In the genomic region with DNA sequence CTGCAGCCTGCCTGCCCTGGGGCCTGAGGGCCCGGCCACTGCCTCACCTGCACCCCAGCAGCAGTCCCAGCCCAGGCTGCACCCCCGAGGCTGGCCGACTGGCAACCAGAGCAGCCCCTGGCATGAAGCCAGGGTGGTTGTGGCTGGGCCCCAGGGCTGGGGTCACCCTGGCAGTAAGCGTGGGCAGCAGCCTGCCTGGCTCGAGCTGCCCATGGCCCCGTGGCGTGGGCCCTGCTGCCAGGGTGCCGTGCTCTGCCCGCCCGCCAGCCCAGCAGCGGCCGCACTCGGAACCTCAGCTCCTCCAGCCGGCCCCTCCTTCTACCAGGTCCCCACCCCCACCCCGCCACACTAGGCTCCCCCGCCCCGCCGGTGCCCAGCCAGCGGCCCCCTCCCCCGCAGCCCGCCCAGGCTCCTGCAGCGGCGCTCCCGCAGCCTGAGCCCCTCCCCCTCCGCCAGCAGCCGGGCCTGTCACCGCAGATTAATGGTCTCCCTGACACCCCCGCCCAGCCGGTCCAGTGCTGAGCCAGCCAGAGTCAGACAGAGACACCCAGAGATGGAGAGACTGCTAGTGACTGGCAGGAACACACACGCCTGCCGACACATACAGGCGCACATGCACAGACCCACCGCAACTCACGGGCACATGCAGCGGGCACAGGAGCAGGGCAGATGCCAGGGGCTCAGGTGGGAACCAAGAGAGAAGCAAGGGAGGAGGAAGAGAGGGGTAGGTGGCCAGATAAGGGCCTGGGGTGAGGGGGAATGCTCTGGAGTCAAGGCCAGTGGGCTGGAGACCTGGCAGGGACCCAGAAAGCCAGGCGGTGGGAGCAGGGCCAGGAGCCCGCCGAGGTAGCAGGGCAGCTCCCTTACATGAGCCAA, we compare ENCODE assay signal across 10 cellular contexts. TPM values are rescaled to one million over a fixed set of nuclear protein-coding genes. Genes with fewer than 3 reads are reported as not detected.
DNase-seq lines count a peak whose midpoint lies in the region; ATAC-seq and TF ChIP-seq lines count a peak whose summit lies in the region.
"Had no signal": no experiment of that assay in that cellular context is flagged by ENCODE, and none has a peak within 500 bp of the region (broad histone marks: within the 10 kb centered on the region; RNA-seq: fewer than 3 reads in every experiment).

No MANE protein-coding gene starts in this region.

- peak overlapping the region; percentile 51 to 72 (median 61) for H3K4me3 Mint-ChIP-seq in brain
- H3K4me3 Mint-ChIP-seq in activated naive CD8-positive, alpha-beta T cell treated with anti-CD3 and anti-CD28 coated beads, Interleukin-2, amount 50 U/mL, for 24 hours = no peak overlapping the region

- no peak overlapping the region for H3K9ac ChIP-seq in mesendoderm (ENCODE audit: low read length)

- no peaks in the 10 kb centered on the region for H3K79me2 ChIP-seq in mesendoderm (ENCODE audit: control insufficient read depth, insufficient read depth, low read length)

- H2AK5ac ChIP-seq in mesendoderm (ENCODE audit: low read length) = no peak overlapping the region

- no peak overlapping the region for H4K5ac ChIP-seq in mesendoderm (ENCODE audit: low read length)

- H3K27ac ChIP-seq in mesendoderm (ENCODE audit: low read depth, low read length) (no peak overlapping the region), tibial artery (no peak overlapping the region)

- peak overlapping the region; percentile 67 for H3K56ac ChIP-seq in mesendoderm (ENCODE audit: low read length)

- no peaks in the 10 kb centered on the region for H3K79me1 ChIP-seq in mesendoderm (ENCODE audit: low read length)

- H4K8ac ChIP-seq in mesendoderm (ENCODE audit: low read depth, low read length) = no peak overlapping the region

- ATAC-seq in activated naive CD8-positive, alpha-beta T cell treated with anti-CD3 and anti-CD28 coated beads, Interleukin-2, amount 50 U/mL, for 24 hours = no peak
- ATAC-seq: left lobe of liver had no signal

- H3K4me1 Mint-ChIP-seq in brain = peaks cover 26% of the 10 kb centered on the region
- peaks cover 8% of the 10 kb centered on the region for H3K4me1 Mint-ChIP-seq in activated naive CD8-positive, alpha-beta T cell treated with anti-CD3 and anti-CD28 coated beads, Interleukin-2, amount 50 U/mL, for 24 hours

- intact Hi-C loops in tibial artery (cut with DNase I; ENCODE audit: low total_unique reads) = no loop called here

- DNase-seq in NCI-H2171 (lab: John Stamatoyannopoulos, UW) (peak; percentile 35), mesendoderm (peak; percentile 49), tibial artery (no peak), Ammon's horn (ENCODE audit: low spot score) (no peak), NCI-H2196 (lab: John Stamatoyannopoulos, UW; ENCODE audit: unreplicated experiment) (no peak), NCI-H774 (lab: John Stamatoyannopoulos, UW) (no peak)
- no peak for DNase-seq in activated naive CD8-positive, alpha-beta T cell treated with anti-CD3 and anti-CD28 coated beads, Interleukin-2, amount 50 U/mL, for 24 hours
- DNase-seq: stimulated activated CD4-positive, alpha-beta T cell treated with anti-CD3 and anti-CD28 coated beads, Interleukin-2, amount 100 ng/mL, for 48 hours had no signal

- no peaks in the 10 kb centered on the region for H3K9me3 ChIP-seq in tibial artery

- no peak overlapping the region for H3K23ac ChIP-seq in mesendoderm (ENCODE audit: low read length)

- no peak overlapping the region for H2BK15ac ChIP-seq in mesendoderm (replicated peaks; ENCODE audit: low read depth)

- H3K36me3 ChIP-seq in mesendoderm (ENCODE audit: control insufficient read depth, insufficient read depth, low read length) (no peaks in the 10 kb centered on the region), tibial artery (no peaks in the 10 kb centered on the region)

- H3K4me3 ChIP-seq in mesendoderm (ENCODE audit: low read length) (no peak overlapping the region), tibial artery (peak overlapping the region; percentile 13 to 45)

- no peak overlapping the region for H2BK120ac ChIP-seq in mesendoderm (ENCODE audit: low read depth, low read length)

- no peak overlapping the region for H2BK5ac ChIP-seq in mesendoderm (ENCODE audit: low read length)

- peak overlapping the region; percentile 81 to 98 (median 89) for H3K27ac Mint-ChIP-seq in brain
- no peak overlapping the region for H3K27ac Mint-ChIP-seq in activated naive CD8-positive, alpha-beta T cell treated with anti-CD3 and anti-CD28 coated beads, Interleukin-2, amount 50 U/mL, for 24 hours

- WGBS in mesendoderm (ENCODE audit: extremely low coverage, insufficient coverage, low lambda C conversion rate) = no CpG with 5 or more reads among the region's 38 CpGs

- no peak overlapping the region for H3K4ac ChIP-seq in mesendoderm (ENCODE audit: low read depth, low read length)

- no peak overlapping the region for H3K4me2 ChIP-seq in mesendoderm (ENCODE audit: low read length)

- H3K27me3 Mint-ChIP-seq in brain = peaks cover 3% of the 10 kb centered on the region
- H3K27me3 Mint-ChIP-seq in activated naive CD8-positive, alpha-beta T cell treated with anti-CD3 and anti-CD28 coated beads, Interleukin-2, amount 50 U/mL, for 24 hours = peaks cover 36% of the 10 kb centered on the region

- H3K4me1 ChIP-seq in mesendoderm (ENCODE audit: control insufficient read depth, low read depth, low read length) = peaks cover 2% of the 10 kb centered on the region
- peaks cover 0 to 20% (median 18%) of the 10 kb centered on the region in 4 donors for H3K4me1 ChIP-seq in tibial artery

- no peak for TF ChIP-seq CTCF in brain (conservative IDR thresholded peaks at IDR 0.05)
- no peak for TF ChIP-seq CTCF in tibial artery (IDR thresholded peaks at IDR 0.05)

- H3K9me3 Mint-ChIP-seq in brain = peaks cover 0 to 3% (median 0%) of the 10 kb centered on the region in 5 experiments
- no peaks in the 10 kb centered on the region for H3K9me3 Mint-ChIP-seq in activated naive CD8-positive, alpha-beta T cell treated with anti-CD3 and anti-CD28 coated beads, Interleukin-2, amount 50 U/mL, for 24 hours

- peaks cover 23% of the 10 kb centered on the region for H3K36me3 Mint-ChIP-seq in brain
- no peaks in the 10 kb centered on the region for H3K36me3 Mint-ChIP-seq in activated naive CD8-positive, alpha-beta T cell treated with anti-CD3 and anti-CD28 coated beads, Interleukin-2, amount 50 U/mL, for 24 hours (ENCODE audit: low read depth)

- no peak overlapping the region for H3K18ac ChIP-seq in mesendoderm (ENCODE audit: low read length)

- no peaks in the 10 kb centered on the region for H3K27me3 ChIP-seq in mesendoderm (ENCODE audit: insufficient read depth, low read length, poor library complexity)
- H3K27me3 ChIP-seq in tibial artery = peaks cover 0 to 79% of the 10 kb centered on the region in 2 donors

RNA-seq across cellular contexts. Expression of a gene that starts 22.4 kb away (rescaled TPM):
- polyA plus RNA-seq in brain (ENCODE audit: insufficient read depth, low read depth, low replicate concordance) = 49.2 TPM
- 0.93 TPM for polyA plus RNA-seq in mesendoderm (2013, experiment 1 of 2)
- polyA plus RNA-seq in mesendoderm (2013, experiment 2 of 2) = 0.73 TPM

RNA-seq across cellular contexts. Expression of a gene that starts 35.1 kb away (rescaled TPM):
- 4.2 TPM for polyA plus RNA-seq in brain (ENCODE audit: insufficient read depth, low read depth, low replicate concordance)
- 2.6 TPM for polyA plus RNA-seq in mesendoderm (2013, experiment 1 of 2)
- 2.6 TPM for polyA plus RNA-seq in mesendoderm (2013, experiment 2 of 2)

Comparison
In these comparisons a context has a peak if more than half of its experiments do, and no peak if none do; other contexts are left out.
1. DNase-seq: peak in NCI-H2171 (single experiment) and mesendoderm (single experiment); none in tibial artery (0 of 2), activated naive CD8-positive, alpha-beta T cell treated with anti-CD3 and anti-CD28 coated beads, Interleukin-2, amount 50 U/mL, for 24 hours (single experiment), Ammon's horn (single experiment), NCI-H2196 (single experiment) and NCI-H774 (single experiment).